ENCODE assay signal across 11 cellular contexts in the genomic region with DNA sequence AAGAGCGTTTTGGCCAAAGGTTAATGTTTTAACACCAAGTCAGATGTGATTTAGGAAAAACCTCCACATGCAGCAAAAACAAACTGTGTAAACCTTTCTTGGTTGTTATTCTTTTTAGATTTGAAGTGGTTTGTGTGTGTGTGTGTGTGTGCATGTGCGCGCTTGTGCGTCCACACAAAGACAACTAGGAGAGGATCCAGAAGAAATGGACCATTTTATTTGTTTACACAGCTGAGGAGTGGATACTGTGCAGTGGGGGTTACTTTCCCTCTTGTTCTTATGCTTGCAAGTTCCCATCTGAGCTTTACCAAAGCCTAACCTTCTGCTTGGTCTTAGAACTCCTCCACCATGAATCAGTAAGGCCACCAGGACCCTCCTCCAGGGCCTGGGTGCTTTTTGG.
"Had no signal": no experiment of that assay in that cellular context is flagged by ENCODE, and none has a peak within 500 bp of the region (broad histone marks: within the 10 kb centered on the region; RNA-seq: fewer than 3 reads in every experiment).

No MANE protein-coding gene starts in this region.

- H3K27ac ChIP-seq: ascending aorta, epithelial cell of prostate, stomach, thoracic aorta had no signal

- H3K9me3 ChIP-seq: ascending aorta, stomach, thoracic aorta had no signal

- ATAC-seq: activated T-cell treated with anti-CD3 and anti-CD28 coated beads, Interleukin-2, amount 50 U/mL, for 72 hours had no signal

- DNase-seq: activated CD4-positive, alpha-beta memory T cell treated with anti-CD3 and anti-CD28 coated beads for 36 hours; activated CD4-positive, CD25-positive, alpha-beta regulatory T cell treated with anti-CD3 and anti-CD28 coated beads, Interleukin-2, amount 50 U/mL, for 72 hours; activated gamma-delta T cell treated with Interleukin-2 at 50 U/mL for 16 hours; activated T-cell treated with anti-CD3 and anti-CD28 coated beads, Interleukin-2, amount 50 U/mL, for 72 hours; hippocampal formation; stimulated activated CD4-positive, alpha-beta T cell treated with anti-CD3 and anti-CD28 coated beads, Interleukin-15, amount 100 ng/mL, for 24 hours; stimulated activated CD4-positive, alpha-beta T cell treated with anti-CD3 and anti-CD28 coated beads, Interleukin-4, amount 100 ng/mL, for 24 hours; stomach had no signal

- H3K4me3 ChIP-seq: ascending aorta, stomach, thoracic aorta had no signal

- H3K27me3 ChIP-seq: ascending aorta, stomach had no signal
